ENCODE assay signal across 1 cellular context in the genomic region with DNA sequence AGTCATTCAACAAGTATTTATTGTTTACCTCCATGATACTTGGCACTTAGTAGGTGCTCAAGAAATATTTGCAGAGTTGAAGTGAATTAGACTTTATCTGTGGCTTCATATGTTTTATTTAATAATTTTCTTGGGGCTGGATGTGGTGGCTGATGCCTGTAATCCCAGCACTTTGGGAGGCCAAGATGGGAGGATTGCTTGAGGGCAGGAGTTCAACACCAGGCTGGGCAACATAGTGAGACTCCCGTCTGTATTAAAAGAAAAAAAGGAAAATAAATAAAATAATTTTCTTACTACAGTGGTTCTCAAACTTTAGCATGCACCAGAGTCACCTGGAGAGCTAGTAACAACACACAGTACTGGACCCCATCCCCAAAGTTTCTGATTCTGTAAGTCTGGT.
TF ChIP-seq lines count a peak whose summit lies in the region.

No MANE protein-coding gene starts in this region.

TF ChIP-seq in HepG2, 621 proteins besides CTCF, POLR2A, EP300 and RAD21:
- TF ChIP-seq ZNF264 (CRISPR knock-in tag; IDR thresholded peaks at IDR 0.05) = 0 out of 2 replicates have a peak, but pooled peaks have one; percentile 3
- TF ChIP-seq SMARCC2 (IDR thresholded peaks at IDR 0.05) = no peak
- TF ChIP-seq ZKSCAN1 (IDR thresholded peaks at IDR 0.05; ENCODE audit: low read length) = peak; percentile 46; the same call in 1 of the 2 replicates
